Comparison of ENCODE assay signal across 11 cellular contexts in the genomic region with DNA sequence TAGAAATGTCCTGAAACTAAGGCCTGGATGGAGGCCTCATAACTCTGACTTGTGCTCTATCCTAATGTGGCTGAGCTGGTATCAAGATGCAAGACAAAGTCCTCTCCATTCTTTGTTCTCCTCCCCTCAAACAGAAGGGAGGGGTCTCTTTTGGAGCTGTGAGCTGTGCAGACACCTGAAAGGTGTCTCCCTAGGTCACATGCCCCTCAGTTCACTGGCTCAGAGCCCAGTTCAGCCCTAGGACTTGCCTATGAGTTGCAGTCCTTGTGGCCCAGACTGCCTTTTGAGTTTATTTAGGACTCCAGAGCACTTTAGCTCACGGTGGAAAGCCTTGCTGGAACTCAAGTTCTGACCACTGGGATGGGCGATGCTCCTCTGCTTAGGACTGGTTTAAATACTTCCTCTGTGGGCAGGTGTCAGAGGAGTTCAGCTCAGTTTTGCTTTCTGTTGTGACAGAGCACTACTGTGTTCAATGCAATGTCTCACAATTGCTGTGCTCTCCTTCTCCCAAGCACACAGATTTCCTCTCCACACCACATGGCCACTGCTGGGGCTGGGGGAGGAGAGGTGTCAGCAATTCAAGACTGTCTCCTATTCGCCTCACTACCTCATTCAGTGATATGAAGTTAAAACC.
A peak's percentile ranks its signal among the peaks of the same experiment; 100 is the strongest.
DNase-seq lines count a peak whose midpoint lies in the region; ATAC-seq and TF ChIP-seq lines count a peak whose summit lies in the region.
"Had no signal": no experiment of that assay in that cellular context is flagged by ENCODE, and none has a peak within 500 bp of the region (broad histone marks: within the 10 kb centered on the region; RNA-seq: fewer than 3 reads in every experiment).

No MANE protein-coding gene starts in this region.

- H4K20me1 ChIP-seq in mammary epithelial cell (ENCODE audit: insufficient read depth, low read length): no peaks in the 10 kb centered on the region

- in situ Hi-C loops in mammary epithelial cell (cut with MboI; ENCODE audit: low sequenced_read_pairs in 2 of 2): no loop called here

- no peaks in the 10 kb centered on the region for H3K27me3 ChIP-seq in mammary epithelial cell (ENCODE audit: insufficient read depth, low read length)

- dilution Hi-C loops in mammary epithelial cell (cut with HindIII; ENCODE audit: low sequenced_read_pairs): no loop called here

- H3K36me3 Mint-ChIP-seq in mesothelial cell of epicardium: no peaks in the 10 kb centered on the region
- H3K36me3 Mint-ChIP-seq: T-cell had no signal

- H3K27ac ChIP-seq in mammary epithelial cell (ENCODE audit: insufficient read depth, low read depth, low read length): no peak overlapping the region
- H3K27ac ChIP-seq: skin epidermis had no signal

- ATAC-seq in GM19035 (IDR thresholded peaks at IDR 0.05; ENCODE audit: unreplicated experiment) (peak; percentile 98), GM21786 (IDR thresholded peaks at IDR 0.05; ENCODE audit: unreplicated experiment) (peak; percentile 98), HG03159 (IDR thresholded peaks at IDR 0.05; ENCODE audit: unreplicated experiment) (peak; percentile 95), mucosa of descending colon (peak; percentile 71)
- ATAC-seq: T-cell had no signal

- TF ChIP-seq CTCF in mucosa of descending colon (IDR thresholded peaks at IDR 0.05): no peak
- TF ChIP-seq CTCF in mammary epithelial cell (conservative IDR thresholded peaks at IDR 0.05 in 1 of 2, IDR thresholded peaks at IDR 0.05 in 1 of 2; ENCODE audit: extremely low read depth in 1 of 2, insufficient read depth in 1 of 2, low read depth in 1 of 2, low read length in 2 of 2): no peak
- TF ChIP-seq CTCF in mesothelial cell of epicardium (IDR thresholded peaks at IDR 0.05; ENCODE audit: unreplicated experiment): no peak

- H3K9ac ChIP-seq in mammary epithelial cell (ENCODE audit: insufficient read depth, low read length): no peak overlapping the region

- no peaks in the 10 kb centered on the region for H3K27me3 Mint-ChIP-seq in mesothelial cell of epicardium (ENCODE audit: low read depth)

- H3K4me1 Mint-ChIP-seq in mesothelial cell of epicardium: no peaks in the 10 kb centered on the region
- H3K4me1 Mint-ChIP-seq: T-cell had no signal

- no peak overlapping the region for H3K27ac Mint-ChIP-seq in mesothelial cell of epicardium
- H3K27ac Mint-ChIP-seq: T-cell had no signal

- intact Hi-C loops in mucosa of descending colon (cut with DNase I, micrococcal nuclease): no loop called here
- intact Hi-C loops in mammary epithelial cell (cut with micrococcal nuclease): no loop called here

- no peaks in the 10 kb centered on the region for H3K36me3 ChIP-seq in mucosa of descending colon (ENCODE audit: low read depth)
- no peaks in the 10 kb centered on the region for H3K36me3 ChIP-seq in mammary epithelial cell (ENCODE audit: insufficient read depth, low read length)

- no peak overlapping the region for H3K4me2 ChIP-seq in mammary epithelial cell (ENCODE audit: insufficient read depth, low read depth, low read length)

- DNase-seq in mucosa of descending colon: no peak
- no peak for DNase-seq in mammary epithelial cell
- no peak for DNase-seq in activated effector memory CD4-positive, alpha-beta T cell treated with Interleukin-2 at 50 U/mL for 16 hours
- DNase-seq in NCI-H446 treated with DMSO at 0.1 percent for 48 hours (lab: John Stamatoyannopoulos, UW): no peak
- DNase-seq in mesothelial cell of epicardium (ENCODE audit: low spot score in 2 of 2, unreplicated experiment in 2 of 2): no peak
- DNase-seq: H7, T-cell had no signal

- 76% methylated on average over 3 of the region's 3 CpGs for WGBS in mammary epithelial cell (ENCODE audit: low coverage, missing lambda C conversion rate)

- H3K79me2 ChIP-seq in mammary epithelial cell (ENCODE audit: insufficient read depth, low read length): no peaks in the 10 kb centered on the region

- H3K4me1 ChIP-seq in mucosa of descending colon (ENCODE audit: low read depth): no peaks in the 10 kb centered on the region
- no peaks in the 10 kb centered on the region for H3K4me1 ChIP-seq in mammary epithelial cell (ENCODE audit: insufficient read depth, low read length)

- H3K9me3 ChIP-seq in mucosa of descending colon: no peaks in the 10 kb centered on the region
- H3K9me3 ChIP-seq in mammary epithelial cell (replicated peaks; ENCODE audit: insufficient read depth, low read length): no peaks in the 10 kb centered on the region

- H3K4me3 ChIP-seq in mucosa of descending colon (no peak overlapping the region), mammary epithelial cell (replicated peaks in 1 of 3; ENCODE audit: insufficient read depth in 1 of 3, low read depth in 2 of 3, low read length in 3 of 3) (no peak overlapping the region)
- H3K4me3 ChIP-seq: skin epidermis had no signal

- no TSS peak for BruUV-seq in mammary epithelial cell (replicated peaks; lab: Mats Ljungman, UMichigan)

- H3K4me3 Mint-ChIP-seq in mesothelial cell of epicardium: no peak overlapping the region
- H3K4me3 Mint-ChIP-seq: T-cell had no signal

- H2AFZ ChIP-seq in mammary epithelial cell (ENCODE audit: low read depth, low read length): no peak overlapping the region

- CTCF ChIA-PET in mammary epithelial cell (lab: Charles Lee; ENCODE audit: low non-redundant PET): no interaction called here

- H3K9me3 Mint-ChIP-seq in mesothelial cell of epicardium: peaks cover 3% of the 10 kb centered on the region
- H3K9me3 Mint-ChIP-seq: T-cell had no signal
